Comparison of ENCODE assay signal across 8 cellular contexts in the genomic region with DNA sequence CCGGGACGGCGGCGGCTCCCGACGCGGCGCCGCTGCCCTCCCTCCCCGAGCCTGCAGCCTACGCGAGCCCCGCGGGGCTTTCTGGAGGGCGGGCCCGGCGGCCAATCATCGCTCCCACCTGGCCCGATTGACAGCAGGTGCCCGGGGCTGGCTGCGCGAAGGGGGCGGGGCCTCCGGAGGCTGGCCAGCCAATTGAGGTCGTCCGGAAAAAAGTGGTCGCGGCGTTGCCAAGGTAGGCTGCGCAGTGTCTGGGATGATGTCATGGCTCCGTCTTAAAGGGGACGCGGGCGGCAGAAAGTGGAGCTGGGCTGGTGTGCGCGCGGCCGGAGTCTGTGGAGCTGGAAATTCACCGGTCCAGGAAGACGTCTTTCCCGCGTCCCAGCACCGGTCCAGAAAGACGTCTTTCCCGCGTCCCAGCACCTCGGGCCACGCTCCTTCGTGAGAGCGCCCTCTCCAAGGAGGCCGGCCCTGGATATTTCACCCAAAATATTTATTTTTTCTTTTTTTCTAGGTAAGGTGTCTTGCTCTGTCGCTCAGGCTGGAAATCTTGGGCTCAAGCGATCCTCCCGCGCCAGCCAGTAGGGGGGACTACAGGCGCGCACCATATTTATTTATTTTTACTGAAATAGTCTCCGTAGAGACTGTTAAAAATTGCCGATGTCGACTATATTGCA. TPM values are rescaled to one million over a fixed set of nuclear protein-coding genes. Genes with fewer than 3 reads are reported as not detected.
DNase-seq lines count a peak whose midpoint lies in the region; ATAC-seq and TF ChIP-seq lines count a peak whose summit lies in the region.

Gene ACTR1B, minus strand, starts transcription at position 83 of the 674 bp plus-strand sequence. CDS start 154 bp downstream, outside the sequence.

- H3K27ac ChIP-seq in PC-3 (ENCODE audit: low read length): peak within 1 kb of the TSS; percentile 77
- peak within 1 kb of the TSS; percentile 93 for H3K27ac ChIP-seq in epithelial cell of prostate

- peaks cover 4% of the 10 kb centered on the region for H3F3A ChIP-seq in PC-3 (ENCODE audit: low read length, unreplicated experiment)

- POLR2A ChIA-PET in PC-3 (lab: Charles Lee; ENCODE audit: unreplicated experiment): interaction anchor here (0.5 to 1.0 kb wide), 4 partner anchors 18 to 193 kb away, joined by 3 to 11 read pairs (median 5); partner anchors contain the start of gene COX5B

- 0 out of 2 replicates have a peak, but pooled peaks cover 8% of the 10 kb centered on the region for H4K20me1 ChIP-seq in PC-3 (ENCODE audit: low read length)

- intact Hi-C loops in PC-3 (cut with micrococcal nuclease) (loop anchor here (1.0 kb wide), 3 partner anchors 19 to 73 kb away; no protein-coding TSS in a partner anchor), mucosa of descending colon (cut with DNase I, micrococcal nuclease) (no loop called here)

- peak within 1 kb of the TSS; percentile 96 for H3K4me2 ChIP-seq in PC-3 (ENCODE audit: low read length)

- no peaks in the 10 kb centered on the region for H3K27me3 ChIP-seq in PC-3 (ENCODE audit: low read length)

- H3K9ac ChIP-seq in PC-3 (ENCODE audit: low read length): peak within 1 kb of the TSS; percentile 84

- BruUV-seq in PC-3 (replicated peaks; lab: Mats Ljungman, UMichigan): no TSS peak

- no peaks in the 10 kb centered on the region for H3K9me2 ChIP-seq in PC-3 (replicated peaks; ENCODE audit: low read length)

- H3K79me2 ChIP-seq in PC-3 (ENCODE audit: low read length): peaks cover 35% of the 10 kb centered on the region

- TF ChIP-seq CTCF in PC-3 (conservative IDR thresholded peaks at IDR 0.05; ENCODE audit: low read depth, low read length) (peak; percentile 71), mucosa of descending colon (IDR thresholded peaks at IDR 0.05) (peak; percentile 50)

- H3K4me3 ChIP-seq in Jurkat, Clone E6-1 (ENCODE audit: low read length): peak within 1 kb of the TSS; percentile 79
- H3K4me3 ChIP-seq in PC-3 (ENCODE audit: low read length) (peak within 1 kb of the TSS; percentile 83), mucosa of descending colon (peak within 1 kb of the TSS; percentile 61)

- H2AFZ ChIP-seq in PC-3 (ENCODE audit: low read length): peak within 1 kb of the TSS; percentile 98

- DNase-seq in DMS53 (lab: John Stamatoyannopoulos, UW): peak; percentile 100
- DNase-seq in Jurkat, Clone E6-1 (ENCODE audit: low read depth, low spot score): peak; percentile 97
- peak; percentile 98 for DNase-seq in PC-3
- DNase-seq in activated T-cell treated with anti-CD3 and anti-CD28 coated beads for 48 hours (ENCODE audit: low read depth): peak; percentile 98
- peak; percentile 86 for DNase-seq in epithelial cell of prostate (ENCODE audit: low read depth, low spot score)
- DNase-seq in mucosa of descending colon: peak; percentile 98 to 99 (median 98)
- DNase-seq in stimulated activated CD8-positive, alpha-beta memory T cell treated with anti-CD3 and anti-CD28 coated beads, Interleukin-4, amount 100 ng/mL, for 24 hours (ENCODE audit: low read depth): peak; percentile 97

- ATAC-seq in GM21619 (IDR thresholded peaks at IDR 0.05; ENCODE audit: unreplicated experiment) (peak; percentile 77), PC-3 (peak; percentile 82), mucosa of descending colon (peak; percentile 93)

- H3K9me3 ChIP-seq in PC-3 (ENCODE audit: low read length): no peaks in the 10 kb centered on the region
- H3K9me3 ChIP-seq in mucosa of descending colon: no peaks in the 10 kb centered on the region

- CTCF ChIA-PET in PC-3 (lab: Charles Lee): interaction anchor here (0.5 to 1.5 kb wide), 8 partner anchors 12 to 467 kb away, joined by 3 to 16 read pairs (median 5); partner anchors contain the start of genes ANKRD36B and COX5B

- H3K36me3 ChIP-seq in PC-3 (ENCODE audit: low read depth, low read length) (no peaks in the 10 kb centered on the region), mucosa of descending colon (ENCODE audit: low read depth) (no peaks in the 10 kb centered on the region)

- H3K4me1 ChIP-seq in PC-3 (ENCODE audit: insufficient read depth, low read length): peaks cover 24% of the 10 kb centered on the region
- peaks cover 14% of the 10 kb centered on the region for H3K4me1 ChIP-seq in mucosa of descending colon (ENCODE audit: low read depth)

RNA-seq across cellular contexts. Expression of gene ACTR1B, which starts in this region (rescaled TPM):
- 71.1 TPM for polyA plus RNA-seq in Jurkat, Clone E6-1 (2012; ENCODE audit: insufficient read depth, insufficient read length)
- total RNA-seq in PC-3 (2014; rRNA removed) (27.0 and 31.1 TPM in 2 replicates), mucosa of descending colon (10 to 100 TPM; 63.4 to 79.7 (median 78.3) TPM)

Comparison
In these comparisons a context has a peak if more than half of its experiments do, and no peak if none do; other contexts are left out.
1. Peak in every context shown above with its lines: DNase-seq, ATAC-seq, H3K4me3 ChIP-seq and H3K27ac ChIP-seq.